Comparison of ENCODE assay signal across 22 cellular contexts in genomic region chr12:3251691-3252090, GRCh38.
DNase-seq lines count a peak whose midpoint lies in the region; ATAC-seq and TF ChIP-seq lines count a peak whose summit lies in the region.
"Had no signal": no experiment of that assay in that cellular context is flagged by ENCODE, and none has a peak within 500 bp of the region (broad histone marks: within the 10 kb centered on the region; RNA-seq: fewer than 3 reads in every experiment).

No MANE protein-coding gene starts in this region.

- H3K27ac ChIP-seq in coronary artery, result peak overlapping the region; percentile 90 to 94
- peak overlapping the region; percentile 95 for H3K27ac ChIP-seq in right cardiac atrium (ENCODE audit: low read length)
- H3K27ac ChIP-seq in stomach, result peak overlapping the region in 4 of 5 donors; percentile 50 to 86 (median 60)
- H3K27ac ChIP-seq: body of pancreas, C4-2B, skin epidermis, VCaP had no signal

- 23% methylated on average over 7 of the region's 7 CpGs for WGBS in right cardiac atrium
- 66 to 87% (median 74%) methylated on average over 6 to 7 of the region's 7 CpGs for WGBS in stomach, 5 donors

- peak in 1 of 2 donors; percentile 10 for ATAC-seq in right cardiac atrium
- ATAC-seq in HG02840 (IDR thresholded peaks at IDR 0.05; ENCODE audit: low FRiP score, unreplicated experiment), result no peak
- ATAC-seq in GM18867 (IDR thresholded peaks at IDR 0.05; ENCODE audit: unreplicated experiment), result no peak
- ATAC-seq: effector memory CD8-positive, alpha-beta T cell; stimulated activated memory B cell treated with anti-CD40 and anti-IgM and Interleukin-4, amounts not matched to agents 10 μg/mL and 1 μg/mL and 100 μg/mL, for 72 hours had no signal

- TF ChIP-seq POLR2A in stomach (IDR thresholded peaks at IDR 0.05), result no peak

- no peaks in the 10 kb centered on the region for H3K27me3 ChIP-seq in right cardiac atrium (ENCODE audit: control insufficient read depth, insufficient read depth)
- H3K27me3 ChIP-seq in stomach, result no peaks in the 10 kb centered on the region
- H3K27me3 ChIP-seq: body of pancreas, tibial nerve had no signal

- H3K4me3 ChIP-seq in coronary artery, result no peak overlapping the region
- no peak overlapping the region for H3K4me3 ChIP-seq in right cardiac atrium (ENCODE audit: low read length)
- H3K4me3 ChIP-seq in stomach, result no peak overlapping the region
- H3K4me3 ChIP-seq: body of pancreas, skin epidermis, tibial nerve had no signal

- intact Hi-C loops in right cardiac atrium (cut with DNase I), result no loop called here
- intact Hi-C loops in stomach (cut with DNase I; ENCODE audit: low total_unique reads), result no loop called here

- DNase-seq in NCI-H1694 (lab: John Stamatoyannopoulos, UW) (peak; percentile 53), coronary artery (ENCODE audit: low spot score) (no peak), right cardiac atrium (peak; percentile 64 to 87 (median 85)), stomach (no peak), NOMO-1 treated with DMSO at 0.1 percent for 48 hours (lab: John Stamatoyannopoulos, UW; ENCODE audit: unreplicated experiment) (no peak)
- no peak for DNase-seq in activated CD4-positive, CD25-positive, alpha-beta regulatory T cell (lab: John Stamatoyannopoulos, UW)
- DNase-seq: activated CD8-positive, alpha-beta memory T cell treated with anti-CD3 and anti-CD28 coated beads, Interleukin-2, amount 50 U/mL, for 4 hours; activated naive CD8-positive, alpha-beta T cell treated with anti-CD3 and anti-CD28 coated beads, Interleukin-2, amount 10 ng/mL, durations not matched to agents 7 days and 5 days; effector memory CD8-positive, alpha-beta T cell; EL; GOT3; NCI-H1105; nephron progenitor cell; stimulated activated CD4-positive, alpha-beta T cell treated with anti-CD3 and anti-CD28 coated beads, Interleukin-2, amount 100 ng/mL, for 24 hours had no signal

- H3K4me1 ChIP-seq in right cardiac atrium (ENCODE audit: control insufficient read depth, insufficient read depth, low read length) (peaks cover 47% of the 10 kb centered on the region), stomach (peaks cover 9 to 67% (median 31%) of the 10 kb centered on the region in 4 donors)
- H3K4me1 ChIP-seq: body of pancreas had no signal

- TF ChIP-seq CTCF in coronary artery (IDR thresholded peaks at IDR 0.05) (no peak), stomach (IDR thresholded peaks at IDR 0.05) (no peak)

- H3K9me3 ChIP-seq in right cardiac atrium (ENCODE audit: control insufficient read depth, low read length) (no peaks in the 10 kb centered on the region), stomach (no peaks in the 10 kb centered on the region)
- H3K9me3 ChIP-seq: body of pancreas, tibial nerve had no signal

- no peak for TF ChIP-seq EP300 in stomach (IDR thresholded peaks at IDR 0.05)

- no peaks in the 10 kb centered on the region for H3K36me3 ChIP-seq in stomach
- H3K36me3 ChIP-seq: tibial nerve had no signal

Comparison
In these comparisons a context has a peak if more than half of its experiments do, and no peak if none do; other contexts are left out.
1. DNase-seq: peak in NCI-H1694 (single experiment) and right cardiac atrium (3 of 3); none in coronary artery (single experiment), stomach (single experiment), NOMO-1 treated with DMSO at 0.1 percent for 48 hours (single experiment) and activated CD4-positive, CD25-positive, alpha-beta regulatory T cell (0 of 4).
2. Peak in every context shown above with its lines, with median percentiles within 50 percentile points of each other: H3K27ac ChIP-seq.